Comparison of ENCODE assay signal across 1 cellular context in genomic region chr1:170377011-170377410, GRCh38.
TF ChIP-seq lines count a peak whose summit lies in the region.

No MANE protein-coding gene starts in this region.

TF ChIP-seq in SK-N-SH treated with all-trans-retinoic acid at 6 μM for 48 hours, 23 proteins besides CTCF, POLR2A, EP300 and RAD21 (continued from another document):
- TF ChIP-seq CREB5 (CRISPR knock-in tag; IDR thresholded peaks at IDR 0.05; ENCODE audit: low read depth), result no peak
- TF ChIP-seq ZC3H10 (CRISPR knock-in tag; IDR thresholded peaks at IDR 0.05), result no peak
